In the genomic region with DNA sequence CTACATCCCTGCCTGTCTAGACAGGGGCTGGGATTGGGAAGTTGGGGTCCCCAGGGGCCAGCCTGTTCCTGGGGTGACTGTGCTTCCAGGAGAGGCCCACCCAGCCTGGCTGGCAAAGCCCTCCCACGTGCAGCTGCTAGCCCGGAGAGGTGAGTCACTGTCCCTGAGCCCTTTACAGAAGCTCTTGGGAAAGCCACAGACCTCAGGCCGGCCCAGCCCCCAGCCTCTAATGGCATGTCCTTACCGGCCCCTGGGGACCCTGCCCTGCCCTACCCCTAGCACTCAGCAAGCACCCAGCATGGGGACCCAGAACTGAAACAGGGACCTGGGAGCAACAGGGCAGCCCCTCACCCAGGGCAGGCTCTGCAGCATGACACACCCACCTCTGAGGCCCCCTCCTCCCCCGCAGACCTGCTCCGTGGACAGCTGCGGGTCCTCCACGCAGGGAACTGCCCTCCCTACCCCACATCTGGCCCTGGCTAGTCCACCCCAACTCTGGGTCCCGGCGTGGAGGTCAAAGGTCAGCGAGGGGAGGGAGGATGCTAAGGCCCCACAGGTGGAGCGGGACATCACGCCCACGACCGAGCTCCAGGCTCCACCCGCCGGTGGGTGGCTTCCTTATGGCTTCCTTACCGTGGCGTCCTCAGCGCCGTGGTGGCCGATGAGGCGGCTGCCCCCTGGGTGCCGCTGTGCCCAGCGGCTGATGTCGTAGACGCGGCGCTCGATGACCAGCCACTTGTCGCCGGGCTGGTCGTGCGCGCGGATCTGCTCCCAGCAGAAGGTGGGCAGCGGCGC, we compare ENCODE assay signal across 1 cellular context.
TF ChIP-seq lines count a peak whose summit lies in the region.

No MANE protein-coding gene starts in this region.

TF ChIP-seq in K562, 482 proteins besides CTCF, POLR2A, EP300 and RAD21 (continued from another document and continues in another):
- TF ChIP-seq ZBTB43 (CRISPR knock-in tag; IDR thresholded peaks at IDR 0.05) (no peak), TEAD4 (IDR thresholded peaks at IDR 0.05; ENCODE audit: low read length) (peak; percentile 27; the same call in 1 of the 2 replicates), TEAD4 (CRISPR knock-in tag; IDR thresholded peaks at IDR 0.05; ENCODE audit: borderline replicate concordance) (no peak), RBBP5 (IDR thresholded peaks at IDR 0.05; ENCODE audit: borderline replicate concordance, insufficient read depth, low read length, poor library complexity, severe bottlenecking) (peak; percentile 71), EP400 (IDR thresholded peaks at IDR 0.05) (peak; percentile 40; the same call in 1 of the 2 replicates), MAX (CRISPR knock-in tag; IDR thresholded peaks at IDR 0.05) (peak; percentile 66), NR2C2 (CRISPR knock-in tag; IDR thresholded peaks at IDR 0.05) (peak; percentile 95), NR2C2 (tag; IDR thresholded peaks at IDR 0.05) (peak; percentile 97), SMARCA4 (IDR thresholded peaks at IDR 0.05) (0 out of 2 replicates have a peak, but pooled peaks have one; percentile 57), NEUROD1 (IDR thresholded peaks at IDR 0.05; ENCODE audit: borderline replicate concordance, low read depth, low read length, partially characterized antibody) (peak; percentile 8), SMARCA5 (IDR thresholded peaks at IDR 0.05) (peak; percentile 66), USF1 (CRISPR knock-in tag; IDR thresholded peaks at IDR 0.05) (peak; percentile 68), MIER1 (IDR thresholded peaks at IDR 0.05; ENCODE audit: low read depth) (peak; percentile 54; the same call in 1 of the 2 replicates), ZEB2 (IDR thresholded peaks at IDR 0.05) (peak; percentile 55; the same call in 1 of the 2 replicates), DPF2 (IDR thresholded peaks at IDR 0.05) (peak; percentile 76), SMAD4 (CRISPR knock-in tag; conservative IDR thresholded peaks at IDR 0.05) (0 out of 2 replicates have a peak, but pooled peaks have one; percentile 2), ZNF431 (CRISPR knock-in tag; IDR thresholded peaks at IDR 0.05) (no peak), TCF3 (CRISPR knock-in tag; IDR thresholded peaks at IDR 0.05) (peak; percentile 8), HCFC1 (IDR thresholded peaks at IDR 0.05; ENCODE audit: low read depth, low read length) (no peak), DACH1 (IDR thresholded peaks at IDR 0.05; ENCODE audit: partially characterized antibody) (peak; percentile 11), CEBPG (CRISPR knock-in tag; IDR thresholded peaks at IDR 0.05) (peak; percentile 35; the same call in 1 of the 2 replicates), CEBPG (tag; conservative IDR thresholded peaks at IDR 0.05 in 1 of 2, IDR thresholded peaks at IDR 0.05 in 1 of 2) (no peak), ZSCAN32 (CRISPR knock-in tag; IDR thresholded peaks at IDR 0.05) (no peak), SAP30 (IDR thresholded peaks at IDR 0.05; ENCODE audit: borderline replicate concordance, insufficient read depth, low read depth, low read length, poor library complexity, severe bottlenecking) (peak; percentile 28), ARID3A (IDR thresholded peaks at IDR 0.05; ENCODE audit: borderline replicate concordance, low read depth, low read length) (no peak), CBFA2T3 (IDR thresholded peaks at IDR 0.05) (peak; percentile 44), ERF (CRISPR knock-in tag; IDR thresholded peaks at IDR 0.05) (0 out of 2 replicates have a peak, but pooled peaks have one; percentile 38), JUND (IDR thresholded peaks at IDR 0.05; ENCODE audit: borderline replicate concordance, low read depth, low read length) (peak; percentile 85), JUND (tag; IDR thresholded peaks at IDR 0.05; ENCODE audit: borderline replicate concordance, low read depth, low read length) (peak; percentile 68; the same call in 1 of the 3 replicates), HNRNPUL1 (IDR thresholded peaks at IDR 0.05; ENCODE audit: low read length) (no peak), NFE2 (IDR thresholded peaks at IDR 0.05; ENCODE audit: low read depth) (peak; percentile 41; the same call in 1 of the 2 replicates), FIP1L1 (IDR thresholded peaks at IDR 0.05; ENCODE audit: low read depth, low read length, poor library complexity, severe bottlenecking) (peak; percentile 63), JUN (IDR thresholded peaks at IDR 0.05; ENCODE audit: borderline replicate concordance, low read depth, low read length) (peak; percentile 76), JUN (CRISPR knock-in tag; IDR thresholded peaks at IDR 0.05; ENCODE audit: borderline replicate concordance) (no peak)
- TF ChIP-seq, protein P1, sequence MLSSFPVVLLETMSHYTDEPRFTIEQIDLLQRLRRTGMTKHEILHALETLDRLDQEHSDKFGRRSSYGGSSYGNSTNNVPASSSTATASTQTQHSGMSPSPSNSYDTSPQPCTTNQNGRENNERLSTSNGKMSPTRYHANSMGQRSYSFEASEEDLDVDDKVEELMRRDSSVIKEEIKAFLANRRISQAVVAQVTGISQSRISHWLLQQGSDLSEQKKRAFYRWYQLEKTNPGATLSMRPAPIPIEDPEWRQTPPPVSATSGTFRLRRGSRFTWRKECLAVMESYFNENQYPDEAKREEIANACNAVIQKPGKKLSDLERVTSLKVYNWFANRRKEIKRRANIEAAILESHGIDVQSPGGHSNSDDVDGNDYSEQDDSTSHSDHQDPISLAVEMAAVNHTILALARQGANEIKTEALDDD (IDR thresholded peaks at IDR 0.05): no peak
- TF ChIP-seq, protein P2, sequence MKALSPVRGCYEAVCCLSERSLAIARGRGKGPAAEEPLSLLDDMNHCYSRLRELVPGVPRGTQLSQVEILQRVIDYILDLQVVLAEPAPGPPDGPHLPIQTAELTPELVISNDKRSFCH (CRISPR knock-in tag; IDR thresholded peaks at IDR 0.05): no peak
- TF ChIP-seq, protein P2 (tag; IDR thresholded peaks at IDR 0.05): peak; percentile 39; the same call in 1 of the 2 replicates
- TF ChIP-seq, protein P3, sequence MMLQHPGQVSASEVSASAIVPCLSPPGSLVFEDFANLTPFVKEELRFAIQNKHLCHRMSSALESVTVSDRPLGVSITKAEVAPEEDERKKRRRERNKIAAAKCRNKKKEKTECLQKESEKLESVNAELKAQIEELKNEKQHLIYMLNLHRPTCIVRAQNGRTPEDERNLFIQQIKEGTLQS (IDR thresholded peaks at IDR 0.05): peak; percentile 85
- TF ChIP-seq, protein P3 (CRISPR knock-in tag; conservative IDR thresholded peaks at IDR 0.05): 0 out of 2 replicates have a peak, but pooled peaks have one; percentile 54
- TF ChIP-seq, protein P4, sequence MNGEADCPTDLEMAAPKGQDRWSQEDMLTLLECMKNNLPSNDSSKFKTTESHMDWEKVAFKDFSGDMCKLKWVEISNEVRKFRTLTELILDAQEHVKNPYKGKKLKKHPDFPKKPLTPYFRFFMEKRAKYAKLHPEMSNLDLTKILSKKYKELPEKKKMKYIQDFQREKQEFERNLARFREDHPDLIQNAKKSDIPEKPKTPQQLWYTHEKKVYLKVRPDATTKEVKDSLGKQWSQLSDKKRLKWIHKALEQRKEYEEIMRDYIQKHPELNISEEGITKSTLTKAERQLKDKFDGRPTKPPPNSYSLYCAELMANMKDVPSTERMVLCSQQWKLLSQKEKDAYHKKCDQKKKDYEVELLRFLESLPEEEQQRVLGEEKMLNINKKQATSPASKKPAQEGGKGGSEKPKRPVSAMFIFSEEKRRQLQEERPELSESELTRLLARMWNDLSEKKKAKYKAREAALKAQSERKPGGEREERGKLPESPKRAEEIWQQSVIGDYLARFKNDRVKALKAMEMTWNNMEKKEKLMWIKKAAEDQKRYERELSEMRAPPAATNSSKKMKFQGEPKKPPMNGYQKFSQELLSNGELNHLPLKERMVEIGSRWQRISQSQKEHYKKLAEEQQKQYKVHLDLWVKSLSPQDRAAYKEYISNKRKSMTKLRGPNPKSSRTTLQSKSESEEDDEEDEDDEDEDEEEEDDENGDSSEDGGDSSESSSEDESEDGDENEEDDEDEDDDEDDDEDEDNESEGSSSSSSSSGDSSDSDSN (IDR thresholded peaks at IDR 0.05; ENCODE audit: borderline replicate concordance in 1 of 2, low read depth in 2 of 2, low read length in 2 of 2): 0 out of 4 replicates have a peak, but pooled peaks of 1 of the 2 experiments have one; percentile 6
- TF ChIP-seq, protein P5, sequence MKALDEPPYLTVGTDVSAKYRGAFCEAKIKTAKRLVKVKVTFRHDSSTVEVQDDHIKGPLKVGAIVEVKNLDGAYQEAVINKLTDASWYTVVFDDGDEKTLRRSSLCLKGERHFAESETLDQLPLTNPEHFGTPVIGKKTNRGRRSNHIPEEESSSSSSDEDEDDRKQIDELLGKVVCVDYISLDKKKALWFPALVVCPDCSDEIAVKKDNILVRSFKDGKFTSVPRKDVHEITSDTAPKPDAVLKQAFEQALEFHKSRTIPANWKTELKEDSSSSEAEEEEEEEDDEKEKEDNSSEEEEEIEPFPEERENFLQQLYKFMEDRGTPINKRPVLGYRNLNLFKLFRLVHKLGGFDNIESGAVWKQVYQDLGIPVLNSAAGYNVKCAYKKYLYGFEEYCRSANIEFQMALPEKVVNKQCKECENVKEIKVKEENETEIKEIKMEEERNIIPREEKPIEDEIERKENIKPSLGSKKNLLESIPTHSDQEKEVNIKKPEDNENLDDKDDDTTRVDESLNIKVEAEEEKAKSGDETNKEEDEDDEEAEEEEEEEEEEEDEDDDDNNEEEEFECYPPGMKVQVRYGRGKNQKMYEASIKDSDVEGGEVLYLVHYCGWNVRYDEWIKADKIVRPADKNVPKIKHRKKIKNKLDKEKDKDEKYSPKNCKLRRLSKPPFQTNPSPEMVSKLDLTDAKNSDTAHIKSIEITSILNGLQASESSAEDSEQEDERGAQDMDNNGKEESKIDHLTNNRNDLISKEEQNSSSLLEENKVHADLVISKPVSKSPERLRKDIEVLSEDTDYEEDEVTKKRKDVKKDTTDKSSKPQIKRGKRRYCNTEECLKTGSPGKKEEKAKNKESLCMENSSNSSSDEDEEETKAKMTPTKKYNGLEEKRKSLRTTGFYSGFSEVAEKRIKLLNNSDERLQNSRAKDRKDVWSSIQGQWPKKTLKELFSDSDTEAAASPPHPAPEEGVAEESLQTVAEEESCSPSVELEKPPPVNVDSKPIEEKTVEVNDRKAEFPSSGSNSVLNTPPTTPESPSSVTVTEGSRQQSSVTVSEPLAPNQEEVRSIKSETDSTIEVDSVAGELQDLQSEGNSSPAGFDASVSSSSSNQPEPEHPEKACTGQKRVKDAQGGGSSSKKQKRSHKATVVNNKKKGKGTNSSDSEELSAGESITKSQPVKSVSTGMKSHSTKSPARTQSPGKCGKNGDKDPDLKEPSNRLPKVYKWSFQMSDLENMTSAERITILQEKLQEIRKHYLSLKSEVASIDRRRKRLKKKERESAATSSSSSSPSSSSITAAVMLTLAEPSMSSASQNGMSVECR (CRISPR knock-in tag; IDR thresholded peaks at IDR 0.05): peak; percentile 87
- TF ChIP-seq, protein P6, sequence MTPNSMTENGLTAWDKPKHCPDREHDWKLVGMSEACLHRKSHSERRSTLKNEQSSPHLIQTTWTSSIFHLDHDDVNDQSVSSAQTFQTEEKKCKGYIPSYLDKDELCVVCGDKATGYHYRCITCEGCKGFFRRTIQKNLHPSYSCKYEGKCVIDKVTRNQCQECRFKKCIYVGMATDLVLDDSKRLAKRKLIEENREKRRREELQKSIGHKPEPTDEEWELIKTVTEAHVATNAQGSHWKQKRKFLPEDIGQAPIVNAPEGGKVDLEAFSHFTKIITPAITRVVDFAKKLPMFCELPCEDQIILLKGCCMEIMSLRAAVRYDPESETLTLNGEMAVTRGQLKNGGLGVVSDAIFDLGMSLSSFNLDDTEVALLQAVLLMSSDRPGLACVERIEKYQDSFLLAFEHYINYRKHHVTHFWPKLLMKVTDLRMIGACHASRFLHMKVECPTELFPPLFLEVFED (CRISPR knock-in tag; conservative IDR thresholded peaks at IDR 0.05): no peak
- TF ChIP-seq, protein P7, sequence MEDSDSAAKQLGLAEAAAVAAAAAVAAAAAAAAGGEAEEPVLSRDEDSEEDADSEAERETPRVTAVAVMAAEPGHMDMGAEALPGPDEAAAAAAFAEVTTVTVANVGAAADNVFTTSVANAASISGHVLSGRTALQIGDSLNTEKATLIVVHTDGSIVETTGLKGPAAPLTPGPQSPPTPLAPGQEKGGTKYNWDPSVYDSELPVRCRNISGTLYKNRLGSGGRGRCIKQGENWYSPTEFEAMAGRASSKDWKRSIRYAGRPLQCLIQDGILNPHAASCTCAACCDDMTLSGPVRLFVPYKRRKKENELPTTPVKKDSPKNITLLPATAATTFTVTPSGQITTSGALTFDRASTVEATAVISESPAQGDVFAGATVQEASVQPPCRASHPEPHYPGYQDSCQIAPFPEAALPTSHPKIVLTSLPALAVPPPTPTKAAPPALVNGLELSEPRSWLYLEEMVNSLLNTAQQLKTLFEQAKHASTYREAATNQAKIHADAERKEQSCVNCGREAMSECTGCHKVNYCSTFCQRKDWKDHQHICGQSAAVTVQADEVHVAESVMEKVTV (CRISPR knock-in tag; IDR thresholded peaks at IDR 0.05): no peak
